ENCODE assay signal across 22 cellular contexts in the genomic region with DNA sequence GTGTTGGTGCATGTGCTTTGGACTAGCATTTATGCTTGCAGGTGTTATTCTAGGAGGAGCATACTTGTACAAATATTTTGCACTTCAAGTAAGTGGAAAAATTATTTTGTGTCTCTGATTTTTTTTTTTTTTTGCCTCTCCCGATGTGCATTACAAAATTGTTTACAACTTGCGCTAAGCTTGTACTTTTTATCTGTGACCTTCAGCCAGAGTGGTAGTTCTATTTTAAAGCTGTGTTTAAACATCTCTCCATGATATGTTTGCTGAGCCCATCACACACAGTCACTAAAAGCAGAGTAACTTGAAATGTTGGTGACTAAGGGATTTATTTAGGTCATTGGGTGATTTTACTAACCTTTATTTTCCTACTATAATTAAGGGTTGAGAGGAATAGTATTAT. TPM values are rescaled to one million over a fixed set of nuclear protein-coding genes. Genes with fewer than 3 reads are reported as not detected.
DNase-seq lines count a peak whose midpoint lies in the region; ATAC-seq and TF ChIP-seq lines count a peak whose summit lies in the region.
"Had no signal": no experiment of that assay in that cellular context is flagged by ENCODE, and none has a peak within 500 bp of the region (broad histone marks: within the 10 kb centered on the region; RNA-seq: fewer than 3 reads in every experiment).

No MANE protein-coding gene starts in this region.

- no peak overlapping the region for H3K4me3 ChIP-seq in left ventricle myocardium inferior
- no peak overlapping the region for H3K4me3 ChIP-seq in ovary
- H3K4me3 ChIP-seq: vagina had no signal

- H3K4me3 Mint-ChIP-seq in activated naive CD4-positive, alpha-beta T cell treated with anti-CD3 and anti-CD28 coated beads, Interleukin-2, amount 50 U/mL, for 24 hours, result no peak overlapping the region
- no peak overlapping the region for H3K4me3 Mint-ChIP-seq in natural killer cell treated with Interleukin-12 subunit alpha and Interleukin-12 subunit beta and Interleukin-15 and Interleukin-18, amount 100 ng/mL, for 72 hours
- H3K4me3 Mint-ChIP-seq: activated T-helper 1 cell treated with anti-CD3 and anti-CD28 coated beads, Interleukin-12 subunit alpha, Interleukin-12 subunit beta, Interleukin-2, Interleukin-4 antibody, amounts not matched to agents 30 ng/mL and 10 ng/mL and 1 ng/mL, durations not matched to agents 14 hours and 24 hours and 36 hours; memory B cell; WTC11 had no signal

- H3K4me1 Mint-ChIP-seq in activated naive CD4-positive, alpha-beta T cell treated with anti-CD3 and anti-CD28 coated beads, Interleukin-2, amount 50 U/mL, for 24 hours, result peaks cover 85% of the 10 kb centered on the region
- peaks cover 18 to 22% of the 10 kb centered on the region in 2 donors for H3K4me1 Mint-ChIP-seq in natural killer cell treated with Interleukin-12 subunit alpha and Interleukin-12 subunit beta and Interleukin-15 and Interleukin-18, amount 100 ng/mL, for 72 hours (ENCODE audit: low read depth in 2 of 2)
- H3K4me1 Mint-ChIP-seq: WTC11 had no signal

- H3K36me3 ChIP-seq in left ventricle myocardium inferior (peaks cover 52% of the 10 kb centered on the region), ovary (no peaks in the 10 kb centered on the region)

- TF ChIP-seq CTCF in left ventricle myocardium inferior (IDR thresholded peaks at IDR 0.05; ENCODE audit: borderline replicate concordance), result no peak
- TF ChIP-seq CTCF in ovary (IDR thresholded peaks at IDR 0.05), result no peak

- DNase-seq in activated naive CD4-positive, alpha-beta T cell treated with anti-CD3 and anti-CD28 coated beads, Interleukin-2, amount 50 U/mL, for 16 hours, result no peak
- DNase-seq in HuH-7.5 (ENCODE audit: low spot score) (peak; percentile 4), left ventricle myocardium inferior (no peak), ovary (no peak), COLO668 (lab: John Stamatoyannopoulos, UW; ENCODE audit: unreplicated experiment) (no peak), NCI-H526 treated with DMSO at 0.1 percent for 48 hours (lab: John Stamatoyannopoulos, UW) (no peak)
- DNase-seq in natural killer cell treated with Interleukin-12 subunit alpha and Interleukin-12 subunit beta and Interleukin-15 and Interleukin-18, amount 100 ng/mL, for 72 hours (ENCODE audit: low spot score), result no peak
- DNase-seq: effector memory CD4-positive, alpha-beta T cell; NCI-H2029; NCI-H2227 treated with DMSO at 0.1 percent for 48 hours; SHP77; T1000 had no signal

- no peak for ATAC-seq in natural killer cell treated with Interleukin-12 subunit alpha and Interleukin-12 subunit beta and Interleukin-15 and Interleukin-18, amount 100 ng/mL, for 72 hours
- ATAC-seq: activated naive CD4-positive, alpha-beta T cell treated with anti-CD3 and anti-CD28 coated beads, Interleukin-2, amount 50 U/mL, for 72 hours; esophagus mucosa; sciatic nerve; WTC11 had no signal

- no peaks in the 10 kb centered on the region for H3K9me3 ChIP-seq in left ventricle myocardium inferior (replicated peaks)
- no peaks in the 10 kb centered on the region for H3K9me3 ChIP-seq in ovary
- H3K9me3 ChIP-seq: vagina had no signal

- no peak for TF ChIP-seq EP300 in ovary (IDR thresholded peaks at IDR 0.05)

- H3K9me3 Mint-ChIP-seq in activated naive CD4-positive, alpha-beta T cell treated with anti-CD3 and anti-CD28 coated beads, Interleukin-2, amount 50 U/mL, for 24 hours, result no peaks in the 10 kb centered on the region
- H3K9me3 Mint-ChIP-seq in natural killer cell treated with Interleukin-12 subunit alpha and Interleukin-12 subunit beta and Interleukin-15 and Interleukin-18, amount 100 ng/mL, for 72 hours, result no peaks in the 10 kb centered on the region
- H3K9me3 Mint-ChIP-seq: activated naive CD4-positive, alpha-beta T cell treated with anti-CD3 and anti-CD28 coated beads, Interleukin-2, amount 50 U/mL, for 72 hours; activated T-helper 1 cell treated with anti-CD3 and anti-CD28 coated beads, Interleukin-12 subunit alpha, Interleukin-12 subunit beta, Interleukin-2, Interleukin-4 antibody, amounts not matched to agents 30 ng/mL and 10 ng/mL and 1 ng/mL, durations not matched to agents 14 hours and 24 hours and 36 hours; memory B cell; WTC11 had no signal

- WGBS in ovary, 3 donors, result 12 to 37% (median 18%) methylated on average over 2 of the region's 2 CpGs

- intact Hi-C loops in left ventricle myocardium inferior (cut with micrococcal nuclease) (no loop called here), ovary (cut with DNase I) (no loop called here)

- TF ChIP-seq POLR2A in ovary (IDR thresholded peaks at IDR 0.05), result no peak

- H3K27ac ChIP-seq in left ventricle myocardium inferior (replicated peaks) (peak overlapping the region; percentile 69), ovary (no peak overlapping the region)
- H3K27ac ChIP-seq: C4-2B, KMS-11, vagina had no signal

- H3K27ac Mint-ChIP-seq in activated naive CD4-positive, alpha-beta T cell treated with anti-CD3 and anti-CD28 coated beads, Interleukin-2, amount 50 U/mL, for 24 hours, result peak overlapping the region; percentile 71
- peak overlapping the region; percentile 13 to 23 for H3K27ac Mint-ChIP-seq in natural killer cell treated with Interleukin-12 subunit alpha and Interleukin-12 subunit beta and Interleukin-15 and Interleukin-18, amount 100 ng/mL, for 72 hours
- H3K27ac Mint-ChIP-seq: activated naive CD4-positive, alpha-beta T cell treated with anti-CD3 and anti-CD28 coated beads, Interleukin-2, amount 50 U/mL, for 72 hours; activated T-helper 1 cell treated with anti-CD3 and anti-CD28 coated beads, Interleukin-12 subunit alpha, Interleukin-12 subunit beta, Interleukin-2, Interleukin-4 antibody, amounts not matched to agents 30 ng/mL and 10 ng/mL and 1 ng/mL, durations not matched to agents 14 hours and 24 hours and 36 hours; memory B cell; WTC11 had no signal

- H3K4me1 ChIP-seq in left ventricle myocardium inferior (peaks cover 96% of the 10 kb centered on the region), ovary (ENCODE audit: insufficient read depth) (peaks cover 7% of the 10 kb centered on the region)

- H3K27me3 ChIP-seq in left ventricle myocardium inferior (ENCODE audit: low read depth) (no peaks in the 10 kb centered on the region), ovary (no peaks in the 10 kb centered on the region)
- H3K27me3 ChIP-seq: vagina had no signal

- peaks cover 31% of the 10 kb centered on the region for H3K36me3 Mint-ChIP-seq in activated naive CD4-positive, alpha-beta T cell treated with anti-CD3 and anti-CD28 coated beads, Interleukin-2, amount 50 U/mL, for 24 hours
- no peaks in the 10 kb centered on the region for H3K36me3 Mint-ChIP-seq in natural killer cell treated with Interleukin-12 subunit alpha and Interleukin-12 subunit beta and Interleukin-15 and Interleukin-18, amount 100 ng/mL, for 72 hours

- H3K27me3 Mint-ChIP-seq in activated naive CD4-positive, alpha-beta T cell treated with anti-CD3 and anti-CD28 coated beads, Interleukin-2, amount 50 U/mL, for 24 hours, result no peaks in the 10 kb centered on the region
- no peaks in the 10 kb centered on the region for H3K27me3 Mint-ChIP-seq in natural killer cell treated with Interleukin-12 subunit alpha and Interleukin-12 subunit beta and Interleukin-15 and Interleukin-18, amount 100 ng/mL, for 72 hours
- H3K27me3 Mint-ChIP-seq: memory B cell had no signal

RNA-seq across cellular contexts. Expression of gene ITM2B, which starts 20.8 kb away (rescaled TPM):
- total RNA-seq in left ventricle myocardium inferior (533 TPM), ovary (1,000 to 10,000 TPM in 1 of 7 donors, 100 to 1,000 TPM in 6; 635 to 1,026 (median 824) TPM)
- 100 to 1,000 TPM in 1 of 2 donors, 10 to 100 TPM in 1; 97.0 to 166 TPM for total RNA-seq in natural killer cell treated with Interleukin-12 subunit alpha and Interleukin-12 subunit beta and Interleukin-15 and Interleukin-18, amount 100 ng/mL, for 72 hours
- polyA plus RNA-seq in ovary, result 1,000 to 10,000 TPM in 1 of 2 donors, 100 to 1,000 TPM in 1; 903 to 1,955 TPM

RNA-seq across cellular contexts. Expression of gene RB1, which starts 49.7 kb away (rescaled TPM):
- 23.8 TPM for total RNA-seq in left ventricle myocardium inferior
- 10 to 100 TPM; 36.0 to 40.3 TPM for total RNA-seq in natural killer cell treated with Interleukin-12 subunit alpha and Interleukin-12 subunit beta and Interleukin-15 and Interleukin-18, amount 100 ng/mL, for 72 hours
- total RNA-seq in ovary, result 10 to 100 TPM; 23.7 to 36.6 (median 27.3) TPM
- polyA plus RNA-seq in ovary, result 10 to 100 TPM; 11.4 to 24.4 TPM
